In the genomic region with DNA sequence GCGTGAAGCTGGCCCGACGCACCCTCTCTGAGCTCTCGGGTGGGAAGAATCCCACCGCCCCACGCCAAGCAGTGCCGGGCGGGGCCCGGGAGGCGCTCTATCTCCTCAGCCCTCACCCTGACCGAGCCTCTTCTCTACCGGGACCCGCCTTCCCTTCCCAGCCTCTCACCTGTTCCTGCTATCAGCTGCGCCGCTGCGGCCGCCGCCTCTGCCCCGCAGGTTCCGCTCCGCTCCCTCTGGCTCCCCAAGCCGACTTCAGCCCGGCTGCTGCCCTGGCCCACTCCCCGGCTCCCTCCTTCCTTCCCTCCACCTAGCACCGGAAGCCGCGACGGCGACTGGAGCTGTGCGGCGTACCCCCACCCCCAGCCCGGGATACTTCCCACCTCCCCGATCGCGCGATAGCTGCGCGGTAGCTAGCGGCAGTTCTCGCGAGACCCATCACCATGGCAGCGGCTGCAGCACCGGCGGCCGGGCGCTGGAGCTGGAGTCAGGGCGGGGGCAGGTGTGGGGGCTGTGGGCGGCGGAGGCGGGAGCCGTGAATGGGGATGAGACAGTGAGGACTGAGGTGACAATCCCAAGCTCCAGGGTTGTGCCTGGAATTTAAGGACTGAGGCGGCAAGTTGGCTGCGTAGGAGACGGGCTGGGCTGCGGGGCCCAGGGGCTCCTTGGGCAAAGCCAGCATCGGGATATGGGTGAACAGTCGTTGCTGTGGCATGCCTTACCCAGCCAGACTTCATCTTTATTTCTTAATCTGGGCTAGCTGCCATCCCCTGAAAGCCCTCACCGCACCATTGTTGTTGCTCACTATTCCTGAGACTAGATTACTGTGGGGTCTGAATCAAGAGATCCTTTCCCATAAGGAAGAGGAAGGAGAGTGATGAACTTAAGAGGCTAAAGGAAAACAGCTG, we compare ENCODE assay signal across 1 cellular context.
TF ChIP-seq lines count a peak whose summit lies in the region.

ARF3 (minus strand) TSS at position 347 of the 908 bp plus-strand sequence. CDS start 16,392 bp downstream, outside the sequence.

TF ChIP-seq in HepG2, 621 proteins besides CTCF, POLR2A, EP300 and RAD21 (continued from another document and continues in another):
- TF ChIP-seq ZBTB39 (CRISPR knock-in tag; IDR thresholded peaks at IDR 0.05) = 0 out of 2 replicates have a peak, but pooled peaks have one; percentile 22
- no peak for TF ChIP-seq PITX1 (CRISPR knock-in tag; IDR thresholded peaks at IDR 0.05)
- TF ChIP-seq GABPA (IDR thresholded peaks at IDR 0.05; ENCODE audit: low read depth, low read length) = peak; percentile 62
- peak; percentile 88 for TF ChIP-seq GABPA (CRISPR knock-in tag; IDR thresholded peaks at IDR 0.05; ENCODE audit: low read depth)
- no peak for TF ChIP-seq BRD4 (CRISPR knock-in tag; IDR thresholded peaks at IDR 0.05)
- TF ChIP-seq ZNF354B (CRISPR knock-in tag; IDR thresholded peaks at IDR 0.05) = no peak
- TF ChIP-seq GATAD1 (CRISPR knock-in tag; IDR thresholded peaks at IDR 0.05) = peak; percentile 86
- TF ChIP-seq DPF2 (CRISPR knock-in tag; IDR thresholded peaks at IDR 0.05; ENCODE audit: borderline replicate concordance, low read depth) = no peak
- peak; percentile 91; the same call in 1 of the 2 replicates for TF ChIP-seq ZNF550 (CRISPR knock-in tag; IDR thresholded peaks at IDR 0.05; ENCODE audit: borderline replicate concordance)
- no peak for TF ChIP-seq ZNF263 (CRISPR knock-in tag; IDR thresholded peaks at IDR 0.05)
- peak; percentile 87 for TF ChIP-seq ZNF687 (CRISPR knock-in tag; IDR thresholded peaks at IDR 0.05)
- TF ChIP-seq TGIF2 (CRISPR knock-in tag; IDR thresholded peaks at IDR 0.05) = no peak
- no peak for TF ChIP-seq ZNF124 (CRISPR knock-in tag; IDR thresholded peaks at IDR 0.05)
- peak; percentile 23; the same call in 1 of the 2 replicates for TF ChIP-seq HBP1 (CRISPR knock-in tag; IDR thresholded peaks at IDR 0.05; ENCODE audit: low read depth)
- no peak for TF ChIP-seq ZNF10 (CRISPR knock-in tag; IDR thresholded peaks at IDR 0.05; ENCODE audit: borderline replicate concordance, low read depth)
- no peak for TF ChIP-seq ZNF142 (CRISPR knock-in tag; IDR thresholded peaks at IDR 0.05)
- TF ChIP-seq, protein P1, sequence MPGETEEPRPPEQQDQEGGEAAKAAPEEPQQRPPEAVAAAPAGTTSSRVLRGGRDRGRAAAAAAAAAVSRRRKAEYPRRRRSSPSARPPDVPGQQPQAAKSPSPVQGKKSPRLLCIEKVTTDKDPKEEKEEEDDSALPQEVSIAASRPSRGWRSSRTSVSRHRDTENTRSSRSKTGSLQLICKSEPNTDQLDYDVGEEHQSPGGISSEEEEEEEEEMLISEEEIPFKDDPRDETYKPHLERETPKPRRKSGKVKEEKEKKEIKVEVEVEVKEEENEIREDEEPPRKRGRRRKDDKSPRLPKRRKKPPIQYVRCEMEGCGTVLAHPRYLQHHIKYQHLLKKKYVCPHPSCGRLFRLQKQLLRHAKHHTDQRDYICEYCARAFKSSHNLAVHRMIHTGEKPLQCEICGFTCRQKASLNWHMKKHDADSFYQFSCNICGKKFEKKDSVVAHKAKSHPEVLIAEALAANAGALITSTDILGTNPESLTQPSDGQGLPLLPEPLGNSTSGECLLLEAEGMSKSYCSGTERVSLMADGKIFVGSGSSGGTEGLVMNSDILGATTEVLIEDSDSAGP (CRISPR knock-in tag; IDR thresholded peaks at IDR 0.05; ENCODE audit: borderline replicate concordance) = peak; percentile 50; the same call in 1 of the 2 replicates
- no peak for TF ChIP-seq RORA (CRISPR knock-in tag; IDR thresholded peaks at IDR 0.05)
- TF ChIP-seq ZZZ3 (CRISPR knock-in tag; IDR thresholded peaks at IDR 0.05; ENCODE audit: borderline replicate concordance) = peak; percentile 69
- no peak for TF ChIP-seq NAIF1 (CRISPR knock-in tag; IDR thresholded peaks at IDR 0.05; ENCODE audit: borderline replicate concordance)
- no peak for TF ChIP-seq SCMH1 (CRISPR knock-in tag; IDR thresholded peaks at IDR 0.05; ENCODE audit: borderline replicate concordance)
- TF ChIP-seq HOXA5 (CRISPR knock-in tag; IDR thresholded peaks at IDR 0.05) = peak; percentile 62; the same call in 1 of the 2 replicates
- TF ChIP-seq NFYC (CRISPR knock-in tag; IDR thresholded peaks at IDR 0.05) = no peak
- no peak; the same call in 1 of the 2 replicates for TF ChIP-seq ZSCAN31 (CRISPR knock-in tag; IDR thresholded peaks at IDR 0.05; ENCODE audit: low read depth)
- no peak for TF ChIP-seq JUND (CRISPR knock-in tag; IDR thresholded peaks at IDR 0.05)
- no peak for TF ChIP-seq ZNF260 (CRISPR knock-in tag; IDR thresholded peaks at IDR 0.05; ENCODE audit: borderline replicate concordance, low read depth)
- TF ChIP-seq, protein P2, sequence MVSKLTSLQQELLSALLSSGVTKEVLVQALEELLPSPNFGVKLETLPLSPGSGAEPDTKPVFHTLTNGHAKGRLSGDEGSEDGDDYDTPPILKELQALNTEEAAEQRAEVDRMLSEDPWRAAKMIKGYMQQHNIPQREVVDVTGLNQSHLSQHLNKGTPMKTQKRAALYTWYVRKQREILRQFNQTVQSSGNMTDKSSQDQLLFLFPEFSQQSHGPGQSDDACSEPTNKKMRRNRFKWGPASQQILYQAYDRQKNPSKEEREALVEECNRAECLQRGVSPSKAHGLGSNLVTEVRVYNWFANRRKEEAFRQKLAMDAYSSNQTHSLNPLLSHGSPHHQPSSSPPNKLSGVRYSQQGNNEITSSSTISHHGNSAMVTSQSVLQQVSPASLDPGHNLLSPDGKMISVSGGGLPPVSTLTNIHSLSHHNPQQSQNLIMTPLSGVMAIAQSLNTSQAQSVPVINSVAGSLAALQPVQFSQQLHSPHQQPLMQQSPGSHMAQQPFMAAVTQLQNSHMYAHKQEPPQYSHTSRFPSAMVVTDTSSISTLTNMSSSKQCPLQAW (CRISPR knock-in tag; IDR thresholded peaks at IDR 0.05) = 0 out of 2 replicates have a peak, but pooled peaks have one; percentile 68
- TF ChIP-seq, protein P3, sequence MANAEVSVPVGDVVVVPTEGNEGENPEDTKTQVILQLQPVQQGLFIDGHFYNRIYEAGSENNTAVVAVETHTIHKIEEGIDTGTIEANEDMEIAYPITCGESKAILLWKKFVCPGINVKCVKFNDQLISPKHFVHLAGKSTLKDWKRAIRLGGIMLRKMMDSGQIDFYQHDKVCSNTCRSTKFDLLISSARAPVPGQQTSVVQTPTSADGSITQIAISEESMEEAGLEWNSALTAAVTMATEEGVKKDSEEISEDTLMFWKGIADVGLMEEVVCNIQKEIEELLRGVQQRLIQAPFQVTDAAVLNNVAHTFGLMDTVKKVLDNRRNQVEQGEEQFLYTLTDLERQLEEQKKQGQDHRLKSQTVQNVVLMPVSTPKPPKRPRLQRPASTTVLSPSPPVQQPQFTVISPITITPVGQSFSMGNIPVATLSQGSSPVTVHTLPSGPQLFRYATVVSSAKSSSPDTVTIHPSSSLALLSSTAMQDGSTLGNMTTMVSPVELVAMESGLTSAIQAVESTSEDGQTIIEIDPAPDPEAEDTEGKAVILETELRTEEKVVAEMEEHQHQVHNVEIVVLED (CRISPR knock-in tag; IDR thresholded peaks at IDR 0.05; ENCODE audit: borderline replicate concordance) = peak; percentile 69
- no peak for TF ChIP-seq ATF6 (CRISPR knock-in tag; conservative IDR thresholded peaks at IDR 0.05)
- TF ChIP-seq ZNF782 (CRISPR knock-in tag; IDR thresholded peaks at IDR 0.05; ENCODE audit: borderline replicate concordance) = no peak; the same call in 1 of the 2 replicates
- TF ChIP-seq FOXM1 (CRISPR knock-in tag; IDR thresholded peaks at IDR 0.05) = no peak
